In the genomic region with DNA sequence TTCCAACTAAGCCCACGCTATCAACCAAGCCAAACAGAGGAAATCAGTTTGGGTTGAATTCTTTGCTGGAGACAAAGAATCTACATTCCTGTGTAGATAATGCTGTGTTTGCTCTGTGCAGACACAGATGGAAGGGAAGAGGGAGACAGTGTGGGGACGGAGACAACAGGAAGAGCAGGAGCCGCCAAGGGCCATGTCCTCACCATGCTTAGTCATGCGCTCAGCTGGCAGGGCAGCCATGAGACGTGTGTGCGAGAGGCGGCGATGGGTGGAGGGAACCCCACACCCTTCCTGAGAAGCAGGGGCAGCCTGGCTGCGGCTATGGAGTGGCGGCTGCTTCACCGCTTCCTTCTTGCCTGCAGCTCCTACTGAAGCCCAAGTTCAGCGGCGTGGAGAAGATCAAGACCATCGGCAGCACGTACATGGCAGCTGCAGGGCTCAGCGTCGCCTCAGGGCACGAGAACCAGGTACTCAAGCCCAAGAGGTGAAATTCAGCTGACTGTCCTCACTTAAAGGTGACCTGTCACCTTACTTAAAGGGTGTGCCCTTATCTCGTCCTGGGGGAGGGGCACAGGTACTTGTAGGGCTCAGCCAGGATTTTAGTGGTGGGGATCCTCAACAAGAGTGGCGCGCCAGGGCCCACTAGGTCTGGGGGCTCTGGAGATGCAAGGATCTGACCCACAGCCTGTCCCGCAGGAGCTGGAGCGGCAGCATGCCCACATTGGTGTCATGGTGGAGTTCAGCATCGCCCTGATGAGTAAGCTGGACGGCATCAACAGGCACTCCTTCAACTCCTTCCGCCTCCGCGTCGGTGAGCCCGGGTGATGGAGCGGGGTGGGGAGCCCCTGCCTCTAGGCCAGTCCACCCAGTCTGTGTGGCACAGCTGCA, we compare ENCODE assay signal across 1 cellular context.
TF ChIP-seq lines count a peak whose summit lies in the region.

No MANE protein-coding gene starts in this region.

TF ChIP-seq in GM12878, 131 proteins besides CTCF, POLR2A, EP300 and RAD21:
- TF ChIP-seq ZZZ3 (IDR thresholded peaks at IDR 0.05; ENCODE audit: control insufficient read depth, insufficient read length, low read depth): no peak
- no peak for TF ChIP-seq MYB (IDR thresholded peaks at IDR 0.05; ENCODE audit: borderline replicate concordance, low read depth, low read length)
- TF ChIP-seq KDM1A (IDR thresholded peaks at IDR 0.05; ENCODE audit: borderline replicate concordance): no peak
- TF ChIP-seq YBX1 (IDR thresholded peaks at IDR 0.05): no peak
- no peak for TF ChIP-seq FOXM1 (IDR thresholded peaks at IDR 0.05; ENCODE audit: low read depth, low read length)
- TF ChIP-seq TCF3 (IDR thresholded peaks at IDR 0.05; ENCODE audit: borderline replicate concordance, insufficient read depth, low read depth, low read length): no peak
- no peak for TF ChIP-seq NR2C1 (IDR thresholded peaks at IDR 0.05)
- no peak for TF ChIP-seq KAT2A (conservative IDR thresholded peaks at IDR 0.05; ENCODE audit: control insufficient read depth, low read depth, low read length)
- TF ChIP-seq TAF1 (IDR thresholded peaks at IDR 0.05; ENCODE audit: borderline replicate concordance, low read depth, low read length): no peak
- no peak for TF ChIP-seq ESRRA (IDR thresholded peaks at IDR 0.05; ENCODE audit: low read length)
- no peak for TF ChIP-seq NBN (IDR thresholded peaks at IDR 0.05)
- no peak for TF ChIP-seq NR2F1 (conservative IDR thresholded peaks at IDR 0.05)
- no peak for TF ChIP-seq SMARCA5 (IDR thresholded peaks at IDR 0.05)
- TF ChIP-seq, protein P1, sequence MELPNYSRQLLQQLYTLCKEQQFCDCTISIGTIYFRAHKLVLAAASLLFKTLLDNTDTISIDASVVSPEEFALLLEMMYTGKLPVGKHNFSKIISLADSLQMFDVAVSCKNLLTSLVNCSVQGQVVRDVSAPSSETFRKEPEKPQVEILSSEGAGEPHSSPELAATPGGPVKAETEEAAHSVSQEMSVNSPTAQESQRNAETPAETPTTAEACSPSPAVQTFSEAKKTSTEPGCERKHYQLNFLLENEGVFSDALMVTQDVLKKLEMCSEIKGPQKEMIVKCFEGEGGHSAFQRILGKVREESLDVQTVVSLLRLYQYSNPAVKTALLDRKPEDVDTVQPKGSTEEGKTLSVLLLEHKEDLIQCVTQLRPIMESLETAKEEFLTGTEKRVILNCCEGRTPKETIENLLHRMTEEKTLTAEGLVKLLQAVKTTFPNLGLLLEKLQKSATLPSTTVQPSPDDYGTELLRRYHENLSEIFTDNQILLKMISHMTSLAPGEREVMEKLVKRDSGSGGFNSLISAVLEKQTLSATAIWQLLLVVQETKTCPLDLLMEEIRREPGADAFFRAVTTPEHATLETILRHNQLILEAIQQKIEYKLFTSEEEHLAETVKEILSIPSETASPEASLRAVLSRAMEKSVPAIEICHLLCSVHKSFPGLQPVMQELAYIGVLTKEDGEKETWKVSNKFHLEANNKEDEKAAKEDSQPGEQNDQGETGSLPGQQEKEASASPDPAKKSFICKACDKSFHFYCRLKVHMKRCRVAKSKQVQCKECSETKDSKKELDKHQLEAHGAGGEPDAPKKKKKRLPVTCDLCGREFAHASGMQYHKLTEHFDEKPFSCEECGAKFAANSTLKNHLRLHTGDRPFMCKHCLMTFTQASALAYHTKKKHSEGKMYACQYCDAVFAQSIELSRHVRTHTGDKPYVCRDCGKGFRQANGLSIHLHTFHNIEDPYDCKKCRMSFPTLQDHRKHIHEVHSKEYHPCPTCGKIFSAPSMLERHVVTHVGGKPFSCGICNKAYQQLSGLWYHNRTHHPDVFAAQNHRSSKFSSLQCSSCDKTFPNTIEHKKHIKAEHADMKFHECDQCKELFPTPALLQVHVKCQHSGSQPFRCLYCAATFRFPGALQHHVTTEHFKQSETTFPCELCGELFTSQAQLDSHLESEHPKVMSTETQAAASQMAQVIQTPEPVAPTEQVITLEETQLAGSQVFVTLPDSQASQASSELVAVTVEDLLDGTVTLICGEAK (IDR thresholded peaks at IDR 0.05; ENCODE audit: borderline replicate concordance): no peak
- TF ChIP-seq, protein P2, sequence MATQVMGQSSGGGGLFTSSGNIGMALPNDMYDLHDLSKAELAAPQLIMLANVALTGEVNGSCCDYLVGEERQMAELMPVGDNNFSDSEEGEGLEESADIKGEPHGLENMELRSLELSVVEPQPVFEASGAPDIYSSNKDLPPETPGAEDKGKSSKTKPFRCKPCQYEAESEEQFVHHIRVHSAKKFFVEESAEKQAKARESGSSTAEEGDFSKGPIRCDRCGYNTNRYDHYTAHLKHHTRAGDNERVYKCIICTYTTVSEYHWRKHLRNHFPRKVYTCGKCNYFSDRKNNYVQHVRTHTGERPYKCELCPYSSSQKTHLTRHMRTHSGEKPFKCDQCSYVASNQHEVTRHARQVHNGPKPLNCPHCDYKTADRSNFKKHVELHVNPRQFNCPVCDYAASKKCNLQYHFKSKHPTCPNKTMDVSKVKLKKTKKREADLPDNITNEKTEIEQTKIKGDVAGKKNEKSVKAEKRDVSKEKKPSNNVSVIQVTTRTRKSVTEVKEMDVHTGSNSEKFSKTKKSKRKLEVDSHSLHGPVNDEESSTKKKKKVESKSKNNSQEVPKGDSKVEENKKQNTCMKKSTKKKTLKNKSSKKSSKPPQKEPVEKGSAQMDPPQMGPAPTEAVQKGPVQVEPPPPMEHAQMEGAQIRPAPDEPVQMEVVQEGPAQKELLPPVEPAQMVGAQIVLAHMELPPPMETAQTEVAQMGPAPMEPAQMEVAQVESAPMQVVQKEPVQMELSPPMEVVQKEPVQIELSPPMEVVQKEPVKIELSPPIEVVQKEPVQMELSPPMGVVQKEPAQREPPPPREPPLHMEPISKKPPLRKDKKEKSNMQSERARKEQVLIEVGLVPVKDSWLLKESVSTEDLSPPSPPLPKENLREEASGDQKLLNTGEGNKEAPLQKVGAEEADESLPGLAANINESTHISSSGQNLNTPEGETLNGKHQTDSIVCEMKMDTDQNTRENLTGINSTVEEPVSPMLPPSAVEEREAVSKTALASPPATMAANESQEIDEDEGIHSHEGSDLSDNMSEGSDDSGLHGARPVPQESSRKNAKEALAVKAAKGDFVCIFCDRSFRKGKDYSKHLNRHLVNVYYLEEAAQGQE (IDR thresholded peaks at IDR 0.05; ENCODE audit: low read depth, low read length): no peak
- TF ChIP-seq ZNF274 (IDR thresholded peaks at IDR 0.05; ENCODE audit: insufficient read depth, insufficient read length): no peak
- no peak for TF ChIP-seq BMI1 (IDR thresholded peaks at IDR 0.05; ENCODE audit: borderline replicate concordance)
TF ChIP-seq in GM12878: peak in this region for 0.
